ENCODE assay signal across 10 cellular contexts in the genomic region with DNA sequence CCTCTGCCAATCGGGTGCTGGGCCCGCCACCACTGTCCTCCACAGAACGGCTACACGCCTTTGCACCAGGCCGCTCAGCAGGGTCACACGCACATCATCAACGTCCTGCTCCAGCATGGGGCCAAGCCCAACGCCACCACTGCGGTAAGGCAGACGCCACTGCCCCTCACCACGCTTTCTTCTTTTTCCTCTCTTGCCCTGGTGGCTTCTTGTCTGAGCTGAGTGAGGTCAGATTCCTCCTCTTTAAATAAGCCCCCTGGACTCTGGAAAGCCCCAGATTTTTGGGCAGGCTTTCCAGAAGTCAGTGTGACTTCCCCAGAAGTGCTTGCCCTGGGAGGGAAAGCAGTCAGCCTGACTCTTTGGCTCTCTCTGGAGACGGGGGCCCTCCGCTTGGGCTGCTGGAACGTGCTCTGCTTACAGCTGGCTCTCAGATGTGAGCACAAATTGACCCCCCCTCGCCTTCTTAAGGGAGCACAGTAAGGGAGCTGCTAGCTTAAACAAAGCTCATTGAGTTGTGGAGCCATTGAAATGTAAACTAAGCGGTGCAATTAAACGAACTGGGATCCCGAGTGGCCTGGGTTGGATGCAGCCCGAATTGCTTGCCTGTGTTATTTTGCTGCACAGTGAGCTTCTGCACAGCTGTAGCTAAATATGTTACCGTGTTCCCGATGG.
DNase-seq lines count a peak whose midpoint lies in the region; ATAC-seq and TF ChIP-seq lines count a peak whose summit lies in the region.
"Had no signal": no experiment of that assay in that cellular context is flagged by ENCODE, and none has a peak within 500 bp of the region (broad histone marks: within the 10 kb centered on the region; RNA-seq: fewer than 3 reads in every experiment).

No MANE protein-coding gene starts in this region.

- no peak for TF ChIP-seq CTCF in WTC11 (IDR thresholded peaks at IDR 0.05)

- ATAC-seq in WTC11 (peak; percentile 93), left cardiac atrium (peak; percentile 72 to 81)
- ATAC-seq: CD8-positive, alpha-beta T cell had no signal

- no peaks in the 10 kb centered on the region for H3K27me3 ChIP-seq in Karpas-422 (ENCODE audit: low read length)

- peaks cover 60% of the 10 kb centered on the region for H3K4me1 Mint-ChIP-seq in WTC11

- CTCF ChIA-PET in WTC11 (lab: Charles Lee), result interaction anchor here (0.6 to 1.8 kb wide), 19 partner anchors 9 to 782 kb away, joined by 3 to 16 read pairs (median 4); no protein-coding TSS in a partner anchor

- H3K36me3 Mint-ChIP-seq in WTC11, result 0 out of 2 replicates have a peak, but pooled peaks cover 5% of the 10 kb centered on the region
- H3K36me3 Mint-ChIP-seq: CD8-positive, alpha-beta T cell had no signal

- H3K9me2 ChIP-seq in Karpas-422 (replicated peaks; ENCODE audit: insufficient read depth, low read length), result no peaks in the 10 kb centered on the region

- peaks cover 16% of the 10 kb centered on the region for H3K4me1 ChIP-seq in Karpas-422 (ENCODE audit: low read length)

- H3K4me3 ChIP-seq in Karpas-422 (ENCODE audit: low read length), result no peak overlapping the region

- H3K27ac ChIP-seq in Karpas-422 (ENCODE audit: low read length), result no peak overlapping the region

- intact Hi-C loops in left cardiac atrium (cut with DNase I), result no loop called here

- H3K4me3 Mint-ChIP-seq in WTC11, result peak overlapping the region; percentile 66
- H3K4me3 Mint-ChIP-seq: CD8-positive, alpha-beta T cell had no signal

- no peaks in the 10 kb centered on the region for H3K79me2 ChIP-seq in Karpas-422 (ENCODE audit: low read length)

- no peak overlapping the region for H2AFZ ChIP-seq in Karpas-422 (ENCODE audit: low read length)

- H3K27ac Mint-ChIP-seq in WTC11, result peak overlapping the region; percentile 99
- H3K27ac Mint-ChIP-seq: CD8-positive, alpha-beta T cell had no signal

- H3K9ac ChIP-seq in Karpas-422 (ENCODE audit: low read length), result no peak overlapping the region

- POLR2A ChIA-PET in WTC11 (lab: Charles Lee), result no interaction called here

- H4K20me1 ChIP-seq in Karpas-422 (ENCODE audit: insufficient read depth, low read depth, low read length), result no peaks in the 10 kb centered on the region

- H3K9me3 ChIP-seq in Karpas-422 (ENCODE audit: low read length), result no peaks in the 10 kb centered on the region

- H3K27me3 Mint-ChIP-seq in WTC11 (ENCODE audit: low read depth), result no peaks in the 10 kb centered on the region

- H3K9me3 Mint-ChIP-seq in WTC11, result no peaks in the 10 kb centered on the region
- H3K9me3 Mint-ChIP-seq: CD8-positive, alpha-beta T cell had no signal

- peak; percentile 89 for DNase-seq in Ammon's horn (ENCODE audit: low spot score)
- DNase-seq in WTC11 (ENCODE audit: low spot score), result peak; percentile 80
- DNase-seq in left cardiac atrium, result peak; percentile 38
- DNase-seq in pons (ENCODE audit: low spot score), result peak; percentile 84
- no peak for DNase-seq in effector CD8-positive, alpha-beta T cell (lab: John Stamatoyannopoulos, UW)
- no peak for DNase-seq in Karpas-422
- no peak for DNase-seq in activated T-cell treated with anti-CD3 and anti-CD28 coated beads for 4 hours
- no peak for DNase-seq in glomerular visceral epithelial cell (ENCODE audit: extremely low spot score)
- DNase-seq: CD8-positive, alpha-beta T cell; stimulated activated CD4-positive, alpha-beta T cell treated with anti-CD3 and anti-CD28 coated beads, Interleukin-12 subunit alpha, Interleukin-12 subunit beta, amount 100 ng/mL, for 4 hours had no signal

- H3K4me2 ChIP-seq in Karpas-422 (ENCODE audit: low read depth, low read length, poor library complexity, severe bottlenecking), result no peak overlapping the region

- H3K36me3 ChIP-seq in Karpas-422 (ENCODE audit: insufficient read depth, low read length), result no peaks in the 10 kb centered on the region

TF ChIP-seq in WTC11, 78 proteins besides CTCF, POLR2A, EP300 and RAD21 (continues in another document):
- TF ChIP-seq, protein P1, sequence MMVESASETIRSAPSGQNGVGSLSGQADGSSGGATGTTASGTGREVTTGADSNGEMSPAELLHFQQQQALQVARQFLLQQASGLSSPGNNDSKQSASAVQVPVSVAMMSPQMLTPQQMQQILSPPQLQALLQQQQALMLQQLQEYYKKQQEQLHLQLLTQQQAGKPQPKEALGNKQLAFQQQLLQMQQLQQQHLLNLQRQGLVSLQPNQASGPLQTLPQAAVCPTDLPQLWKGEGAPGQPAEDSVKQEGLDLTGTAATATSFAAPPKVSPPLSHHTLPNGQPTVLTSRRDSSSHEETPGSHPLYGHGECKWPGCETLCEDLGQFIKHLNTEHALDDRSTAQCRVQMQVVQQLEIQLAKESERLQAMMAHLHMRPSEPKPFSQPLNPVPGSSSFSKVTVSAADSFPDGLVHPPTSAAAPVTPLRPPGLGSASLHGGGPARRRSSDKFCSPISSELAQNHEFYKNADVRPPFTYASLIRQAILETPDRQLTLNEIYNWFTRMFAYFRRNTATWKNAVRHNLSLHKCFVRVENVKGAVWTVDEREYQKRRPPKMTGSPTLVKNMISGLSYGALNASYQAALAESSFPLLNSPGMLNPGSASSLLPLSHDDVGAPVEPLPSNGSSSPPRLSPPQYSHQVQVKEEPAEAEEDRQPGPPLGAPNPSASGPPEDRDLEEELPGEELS (CRISPR knock-in tag; IDR thresholded peaks at IDR 0.05), result peak; percentile 69; the same call in 1 of the 2 replicates
- TF ChIP-seq NR2C2 (CRISPR knock-in tag; IDR thresholded peaks at IDR 0.05) (no peak), SMAD3 (CRISPR knock-in tag; IDR thresholded peaks at IDR 0.05; ENCODE audit: borderline replicate concordance) (peak; percentile 32; the same call in 1 of the 2 replicates), TEAD4 (CRISPR knock-in tag; IDR thresholded peaks at IDR 0.05) (no peak), MYBL2 (CRISPR knock-in tag; IDR thresholded peaks at IDR 0.05) (0 out of 2 replicates have a peak, but pooled peaks have one; percentile 32), ZBTB21 (CRISPR knock-in tag; IDR thresholded peaks at IDR 0.05; ENCODE audit: borderline replicate concordance) (peak; percentile 74; the same call in 1 of the 2 replicates)
- TF ChIP-seq, protein P2, sequence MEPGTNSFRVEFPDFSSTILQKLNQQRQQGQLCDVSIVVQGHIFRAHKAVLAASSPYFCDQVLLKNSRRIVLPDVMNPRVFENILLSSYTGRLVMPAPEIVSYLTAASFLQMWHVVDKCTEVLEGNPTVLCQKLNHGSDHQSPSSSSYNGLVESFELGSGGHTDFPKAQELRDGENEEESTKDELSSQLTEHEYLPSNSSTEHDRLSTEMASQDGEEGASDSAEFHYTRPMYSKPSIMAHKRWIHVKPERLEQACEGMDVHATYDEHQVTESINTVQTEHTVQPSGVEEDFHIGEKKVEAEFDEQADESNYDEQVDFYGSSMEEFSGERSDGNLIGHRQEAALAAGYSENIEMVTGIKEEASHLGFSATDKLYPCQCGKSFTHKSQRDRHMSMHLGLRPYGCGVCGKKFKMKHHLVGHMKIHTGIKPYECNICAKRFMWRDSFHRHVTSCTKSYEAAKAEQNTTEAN (CRISPR knock-in tag; IDR thresholded peaks at IDR 0.05), result 0 out of 2 replicates have a peak, but pooled peaks have one; percentile 25
- TF ChIP-seq, protein P3, sequence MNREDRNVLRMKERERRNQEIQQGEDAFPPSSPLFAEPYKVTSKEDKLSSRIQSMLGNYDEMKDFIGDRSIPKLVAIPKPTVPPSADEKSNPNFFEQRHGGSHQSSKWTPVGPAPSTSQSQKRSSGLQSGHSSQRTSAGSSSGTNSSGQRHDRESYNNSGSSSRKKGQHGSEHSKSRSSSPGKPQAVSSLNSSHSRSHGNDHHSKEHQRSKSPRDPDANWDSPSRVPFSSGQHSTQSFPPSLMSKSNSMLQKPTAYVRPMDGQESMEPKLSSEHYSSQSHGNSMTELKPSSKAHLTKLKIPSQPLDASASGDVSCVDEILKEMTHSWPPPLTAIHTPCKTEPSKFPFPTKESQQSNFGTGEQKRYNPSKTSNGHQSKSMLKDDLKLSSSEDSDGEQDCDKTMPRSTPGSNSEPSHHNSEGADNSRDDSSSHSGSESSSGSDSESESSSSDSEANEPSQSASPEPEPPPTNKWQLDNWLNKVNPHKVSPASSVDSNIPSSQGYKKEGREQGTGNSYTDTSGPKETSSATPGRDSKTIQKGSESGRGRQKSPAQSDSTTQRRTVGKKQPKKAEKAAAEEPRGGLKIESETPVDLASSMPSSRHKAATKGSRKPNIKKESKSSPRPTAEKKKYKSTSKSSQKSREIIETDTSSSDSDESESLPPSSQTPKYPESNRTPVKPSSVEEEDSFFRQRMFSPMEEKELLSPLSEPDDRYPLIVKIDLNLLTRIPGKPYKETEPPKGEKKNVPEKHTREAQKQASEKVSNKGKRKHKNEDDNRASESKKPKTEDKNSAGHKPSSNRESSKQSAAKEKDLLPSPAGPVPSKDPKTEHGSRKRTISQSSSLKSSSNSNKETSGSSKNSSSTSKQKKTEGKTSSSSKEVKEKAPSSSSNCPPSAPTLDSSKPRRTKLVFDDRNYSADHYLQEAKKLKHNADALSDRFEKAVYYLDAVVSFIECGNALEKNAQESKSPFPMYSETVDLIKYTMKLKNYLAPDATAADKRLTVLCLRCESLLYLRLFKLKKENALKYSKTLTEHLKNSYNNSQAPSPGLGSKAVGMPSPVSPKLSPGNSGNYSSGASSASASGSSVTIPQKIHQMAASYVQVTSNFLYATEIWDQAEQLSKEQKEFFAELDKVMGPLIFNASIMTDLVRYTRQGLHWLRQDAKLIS (CRISPR knock-in tag; IDR thresholded peaks at IDR 0.05; ENCODE audit: borderline replicate concordance), result no peak
- TF ChIP-seq, protein P4, sequence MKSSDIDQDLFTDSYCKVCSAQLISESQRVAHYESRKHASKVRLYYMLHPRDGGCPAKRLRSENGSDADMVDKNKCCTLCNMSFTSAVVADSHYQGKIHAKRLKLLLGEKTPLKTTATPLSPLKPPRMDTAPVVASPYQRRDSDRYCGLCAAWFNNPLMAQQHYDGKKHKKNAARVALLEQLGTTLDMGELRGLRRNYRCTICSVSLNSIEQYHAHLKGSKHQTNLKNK (CRISPR knock-in tag; IDR thresholded peaks at IDR 0.05), result no peak

Comparison
In these comparisons a context has a peak if more than half of its experiments do, and no peak if none do; other contexts are left out.
1. DNase-seq: peak in Ammon's horn (single experiment), WTC11 (single experiment), left cardiac atrium (single experiment) and pons (single experiment); none in effector CD8-positive, alpha-beta T cell (single experiment), Karpas-422 (single experiment), activated T-cell treated with anti-CD3 and anti-CD28 coated beads for 4 hours (single experiment) and glomerular visceral epithelial cell (single experiment).